ENCODE assay signal across 1 cellular context in genomic region chr12:119667577-119668314, GRCh38.
TF ChIP-seq lines count a peak whose summit lies in the region.

A gene with protein sequence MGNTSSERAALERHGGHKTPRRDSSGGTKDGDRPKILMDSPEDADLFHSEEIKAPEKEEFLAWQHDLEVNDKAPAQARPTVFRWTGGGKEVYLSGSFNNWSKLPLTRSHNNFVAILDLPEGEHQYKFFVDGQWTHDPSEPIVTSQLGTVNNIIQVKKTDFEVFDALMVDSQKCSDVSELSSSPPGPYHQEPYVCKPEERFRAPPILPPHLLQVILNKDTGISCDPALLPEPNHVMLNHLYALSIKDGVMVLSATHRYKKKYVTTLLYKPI (plus strand): TSS chr12:119668133. CDS start chr12:119668245, 112 bp downstream.

TF ChIP-seq in HCT116, 20 proteins besides CTCF, POLR2A, EP300 and RAD21 (continued from another document):
- TF ChIP-seq YY1 (IDR thresholded peaks at IDR 0.05; ENCODE audit: extremely low read depth, insufficient replicate concordance, low read depth, low read length) (peak; percentile 19), EZH2 (IDR thresholded peaks at IDR 0.05) (no peak), SRF (IDR thresholded peaks at IDR 0.05; ENCODE audit: low read depth) (peak; percentile 73; the same call in 1 of the 2 replicates)
